Comparison of ENCODE assay signal across 1 cellular context in genomic region chr2:205975082-205975949, GRCh38.
A peak's percentile ranks its signal among the peaks of the same experiment; 100 is the strongest.
TF ChIP-seq lines count a peak whose summit lies in the region.

No MANE protein-coding gene starts in this region.

TF ChIP-seq in HepG2, 621 proteins besides CTCF, POLR2A, EP300 and RAD21 (continued from another document and continues in another):
- TF ChIP-seq, protein P1, sequence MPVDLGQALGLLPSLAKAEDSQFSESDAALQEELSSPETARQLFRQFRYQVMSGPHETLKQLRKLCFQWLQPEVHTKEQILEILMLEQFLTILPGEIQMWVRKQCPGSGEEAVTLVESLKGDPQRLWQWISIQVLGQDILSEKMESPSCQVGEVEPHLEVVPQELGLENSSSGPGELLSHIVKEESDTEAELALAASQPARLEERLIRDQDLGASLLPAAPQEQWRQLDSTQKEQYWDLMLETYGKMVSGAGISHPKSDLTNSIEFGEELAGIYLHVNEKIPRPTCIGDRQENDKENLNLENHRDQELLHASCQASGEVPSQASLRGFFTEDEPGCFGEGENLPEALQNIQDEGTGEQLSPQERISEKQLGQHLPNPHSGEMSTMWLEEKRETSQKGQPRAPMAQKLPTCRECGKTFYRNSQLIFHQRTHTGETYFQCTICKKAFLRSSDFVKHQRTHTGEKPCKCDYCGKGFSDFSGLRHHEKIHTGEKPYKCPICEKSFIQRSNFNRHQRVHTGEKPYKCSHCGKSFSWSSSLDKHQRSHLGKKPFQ (CRISPR knock-in tag; IDR thresholded peaks at IDR 0.05; ENCODE audit: insufficient replicate concordance) = no peak
- peak; percentile 85; the same call in 1 of the 2 replicates for TF ChIP-seq ZNF441 (CRISPR knock-in tag; IDR thresholded peaks at IDR 0.05; ENCODE audit: borderline replicate concordance)
- TF ChIP-seq MXD1 (CRISPR knock-in tag; IDR thresholded peaks at IDR 0.05) = no peak
- TF ChIP-seq CENPT (CRISPR knock-in tag; IDR thresholded peaks at IDR 0.05; ENCODE audit: low read depth) = no peak
- TF ChIP-seq ZNF546 (CRISPR knock-in tag; conservative IDR thresholded peaks at IDR 0.05) = no peak
- TF ChIP-seq TAF15 (IDR thresholded peaks at IDR 0.05; ENCODE audit: low read depth, low read length, poor library complexity, severe bottlenecking) = no peak
- peak; percentile 70; the same call in 1 of the 2 replicates for TF ChIP-seq EHMT2 (IDR thresholded peaks at IDR 0.05; ENCODE audit: borderline replicate concordance, low read depth, low read length)
- no peak for TF ChIP-seq ZNF253 (CRISPR knock-in tag; IDR thresholded peaks at IDR 0.05; ENCODE audit: borderline replicate concordance)
- no peak for TF ChIP-seq ZSCAN22 (CRISPR knock-in tag; IDR thresholded peaks at IDR 0.05)
- peak; percentile 98 for TF ChIP-seq KDM6A (CRISPR knock-in tag; IDR thresholded peaks at IDR 0.05; ENCODE audit: low read depth)
- TF ChIP-seq YEATS4 (CRISPR knock-in tag; IDR thresholded peaks at IDR 0.05; ENCODE audit: borderline replicate concordance) = peak; percentile 89
- TF ChIP-seq, protein P2, sequence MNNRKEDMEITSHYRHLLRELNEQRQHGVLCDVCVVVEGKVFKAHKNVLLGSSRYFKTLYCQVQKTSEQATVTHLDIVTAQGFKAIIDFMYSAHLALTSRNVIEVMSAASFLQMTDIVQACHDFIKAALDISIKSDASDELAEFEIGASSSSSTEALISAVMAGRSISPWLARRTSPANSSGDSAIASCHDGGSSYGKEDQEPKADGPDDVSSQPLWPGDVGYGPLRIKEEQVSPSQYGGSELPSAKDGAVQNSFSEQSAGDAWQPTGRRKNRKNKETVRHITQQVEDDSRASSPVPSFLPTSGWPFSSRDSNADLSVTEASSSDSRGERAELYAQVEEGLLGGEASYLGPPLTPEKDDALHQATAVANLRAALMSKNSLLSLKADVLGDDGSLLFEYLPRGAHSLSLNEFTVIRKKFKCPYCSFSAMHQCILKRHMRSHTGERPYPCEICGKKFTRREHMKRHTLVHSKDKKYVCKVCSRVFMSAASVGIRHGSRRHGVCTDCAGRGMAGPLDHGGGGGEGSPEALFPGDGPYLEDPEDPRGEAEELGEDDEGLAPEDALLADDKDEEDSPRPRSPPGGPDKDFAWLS (CRISPR knock-in tag; IDR thresholded peaks at IDR 0.05; ENCODE audit: borderline replicate concordance) = no peak
- TF ChIP-seq TFAP4 (IDR thresholded peaks at IDR 0.05; ENCODE audit: borderline replicate concordance, low read depth) = peak; percentile 69
- peak; percentile 96; the same call in 1 of the 2 replicates for TF ChIP-seq NFATC3 (CRISPR knock-in tag; IDR thresholded peaks at IDR 0.05)
- TF ChIP-seq ZBTB7A (CRISPR knock-in tag; IDR thresholded peaks at IDR 0.05) = peak; percentile 59; the same call in 1 of the 2 replicates
- TF ChIP-seq ZNF569 (CRISPR knock-in tag; IDR thresholded peaks at IDR 0.05; ENCODE audit: borderline replicate concordance) = no peak
- TF ChIP-seq, protein P3, sequence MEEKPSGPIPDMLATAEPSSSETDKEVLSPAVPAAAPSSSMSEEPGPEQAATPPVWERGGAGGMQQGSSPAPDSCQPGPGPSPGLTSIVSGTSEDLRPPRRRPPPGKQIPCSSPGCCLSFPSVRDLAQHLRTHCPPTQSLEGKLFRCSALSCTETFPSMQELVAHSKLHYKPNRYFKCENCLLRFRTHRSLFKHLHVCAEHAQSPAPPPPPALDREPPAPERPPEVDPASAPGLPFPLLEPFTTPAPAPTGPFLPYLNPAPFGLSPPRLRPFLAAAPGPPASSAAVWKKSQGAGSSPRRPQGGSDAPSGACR (CRISPR knock-in tag; IDR thresholded peaks at IDR 0.05) = peak; percentile 98
- TF ChIP-seq ZNF879 (CRISPR knock-in tag; IDR thresholded peaks at IDR 0.05) = no peak
- TF ChIP-seq, protein P4, sequence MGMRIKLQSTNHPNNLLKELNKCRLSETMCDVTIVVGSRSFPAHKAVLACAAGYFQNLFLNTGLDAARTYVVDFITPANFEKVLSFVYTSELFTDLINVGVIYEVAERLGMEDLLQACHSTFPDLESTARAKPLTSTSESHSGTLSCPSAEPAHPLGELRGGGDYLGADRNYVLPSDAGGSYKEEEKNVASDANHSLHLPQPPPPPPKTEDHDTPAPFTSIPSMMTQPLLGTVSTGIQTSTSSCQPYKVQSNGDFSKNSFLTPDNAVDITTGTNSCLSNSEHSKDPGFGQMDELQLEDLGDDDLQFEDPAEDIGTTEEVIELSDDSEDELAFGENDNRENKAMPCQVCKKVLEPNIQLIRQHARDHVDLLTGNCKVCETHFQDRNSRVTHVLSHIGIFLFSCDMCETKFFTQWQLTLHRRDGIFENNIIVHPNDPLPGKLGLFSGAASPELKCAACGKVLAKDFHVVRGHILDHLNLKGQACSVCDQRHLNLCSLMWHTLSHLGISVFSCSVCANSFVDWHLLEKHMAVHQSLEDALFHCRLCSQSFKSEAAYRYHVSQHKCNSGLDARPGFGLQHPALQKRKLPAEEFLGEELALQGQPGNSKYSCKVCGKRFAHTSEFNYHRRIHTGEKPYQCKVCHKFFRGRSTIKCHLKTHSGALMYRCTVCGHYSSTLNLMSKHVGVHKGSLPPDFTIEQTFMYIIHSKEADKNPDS (CRISPR knock-in tag; IDR thresholded peaks at IDR 0.05) = 0 out of 2 replicates have a peak, but pooled peaks have one; percentile 66
- TF ChIP-seq ZNF7 (CRISPR knock-in tag; IDR thresholded peaks at IDR 0.05) = no peak
- peak; percentile 91; the same call in 1 of the 2 replicates for TF ChIP-seq ARNT2 (CRISPR knock-in tag; IDR thresholded peaks at IDR 0.05; ENCODE audit: low read depth)
- TF ChIP-seq MIER2 (CRISPR knock-in tag; IDR thresholded peaks at IDR 0.05) = peak; percentile 84
- no peak for TF ChIP-seq ZNF850 (CRISPR knock-in tag; conservative IDR thresholded peaks at IDR 0.05)
- no peak; the same call in 1 of the 2 replicates for TF ChIP-seq HHEX (CRISPR knock-in tag; IDR thresholded peaks at IDR 0.05)
- TF ChIP-seq SSRP1 (CRISPR knock-in tag; IDR thresholded peaks at IDR 0.05) = peak; percentile 92; the same call in 1 of the 2 replicates
- TF ChIP-seq FOSL1 (CRISPR knock-in tag; IDR thresholded peaks at IDR 0.05; ENCODE audit: borderline replicate concordance) = no peak
- TF ChIP-seq ZNF772 (CRISPR knock-in tag; IDR thresholded peaks at IDR 0.05) = peak; percentile 68; the same call in 1 of the 2 replicates
- TF ChIP-seq, protein P5, sequence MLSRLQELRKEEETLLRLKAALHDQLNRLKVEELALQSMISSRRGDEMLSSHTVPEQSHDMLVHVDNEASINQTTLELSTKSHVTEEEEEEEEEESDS (CRISPR knock-in tag; IDR thresholded peaks at IDR 0.05; ENCODE audit: borderline replicate concordance) = no peak
- TF ChIP-seq TCF7L2 (IDR thresholded peaks at IDR 0.05; ENCODE audit: low read depth, low read length) = no peak
- TF ChIP-seq ZNF138 (CRISPR knock-in tag; IDR thresholded peaks at IDR 0.05; ENCODE audit: low read depth) = no peak
- TF ChIP-seq TRIM22 (IDR thresholded peaks at IDR 0.05) = no peak
- peak; percentile 78 for TF ChIP-seq POLR2G (IDR thresholded peaks at IDR 0.05; ENCODE audit: low read depth, low read length)
- TF ChIP-seq ZNF362 (CRISPR knock-in tag; IDR thresholded peaks at IDR 0.05; ENCODE audit: borderline replicate concordance) = peak; percentile 92; the same call in 1 of the 2 replicates
- TF ChIP-seq, protein P6, sequence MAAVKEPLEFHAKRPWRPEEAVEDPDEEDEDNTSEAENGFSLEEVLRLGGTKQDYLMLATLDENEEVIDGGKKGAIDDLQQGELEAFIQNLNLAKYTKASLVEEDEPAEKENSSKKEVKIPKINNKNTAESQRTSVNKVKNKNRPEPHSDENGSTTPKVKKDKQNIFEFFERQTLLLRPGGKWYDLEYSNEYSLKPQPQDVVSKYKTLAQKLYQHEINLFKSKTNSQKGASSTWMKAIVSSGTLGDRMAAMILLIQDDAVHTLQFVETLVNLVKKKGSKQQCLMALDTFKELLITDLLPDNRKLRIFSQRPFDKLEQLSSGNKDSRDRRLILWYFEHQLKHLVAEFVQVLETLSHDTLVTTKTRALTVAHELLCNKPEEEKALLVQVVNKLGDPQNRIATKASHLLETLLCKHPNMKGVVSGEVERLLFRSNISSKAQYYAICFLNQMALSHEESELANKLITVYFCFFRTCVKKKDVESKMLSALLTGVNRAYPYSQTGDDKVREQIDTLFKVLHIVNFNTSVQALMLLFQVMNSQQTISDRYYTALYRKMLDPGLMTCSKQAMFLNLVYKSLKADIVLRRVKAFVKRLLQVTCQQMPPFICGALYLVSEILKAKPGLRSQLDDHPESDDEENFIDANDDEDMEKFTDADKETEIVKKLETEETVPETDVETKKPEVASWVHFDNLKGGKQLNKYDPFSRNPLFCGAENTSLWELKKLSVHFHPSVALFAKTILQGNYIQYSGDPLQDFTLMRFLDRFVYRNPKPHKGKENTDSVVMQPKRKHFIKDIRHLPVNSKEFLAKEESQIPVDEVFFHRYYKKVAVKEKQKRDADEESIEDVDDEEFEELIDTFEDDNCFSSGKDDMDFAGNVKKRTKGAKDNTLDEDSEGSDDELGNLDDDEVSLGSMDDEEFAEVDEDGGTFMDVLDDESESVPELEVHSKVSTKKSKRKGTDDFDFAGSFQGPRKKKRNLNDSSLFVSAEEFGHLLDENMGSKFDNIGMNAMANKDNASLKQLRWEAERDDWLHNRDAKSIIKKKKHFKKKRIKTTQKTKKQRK (IDR thresholded peaks at IDR 0.05; ENCODE audit: low read length) = no peak
- TF ChIP-seq MEIS2 (CRISPR knock-in tag; IDR thresholded peaks at IDR 0.05) = peak; percentile 97
- peak; percentile 99 for TF ChIP-seq ETV5 (CRISPR knock-in tag; IDR thresholded peaks at IDR 0.05; ENCODE audit: borderline replicate concordance)
- TF ChIP-seq MXD4 (CRISPR knock-in tag; IDR thresholded peaks at IDR 0.05) = peak; percentile 88
- no peak for TF ChIP-seq SOX6 (IDR thresholded peaks at IDR 0.05)
- peak; percentile 99 for TF ChIP-seq SOX6 (CRISPR knock-in tag; IDR thresholded peaks at IDR 0.05)
- no peak for TF ChIP-seq SMC3 (IDR thresholded peaks at IDR 0.05; ENCODE audit: low read length)
- TF ChIP-seq EED (CRISPR knock-in tag; IDR thresholded peaks at IDR 0.05) = no peak
- no peak for TF ChIP-seq TMF1 (CRISPR knock-in tag; IDR thresholded peaks at IDR 0.05; ENCODE audit: low read depth)
- peak; percentile 92 for TF ChIP-seq ISL2 (CRISPR knock-in tag; IDR thresholded peaks at IDR 0.05)
- no peak for TF ChIP-seq TCF12 (IDR thresholded peaks at IDR 0.05)
- peak; percentile 93; the same call in 1 of the 2 replicates for TF ChIP-seq TCF12 (CRISPR knock-in tag; IDR thresholded peaks at IDR 0.05)
